Comparison of ENCODE assay signal across 8 cellular contexts in genomic region chr6:158972241-158973233, GRCh38. TPM values are rescaled to one million over a fixed set of nuclear protein-coding genes. Genes with fewer than 3 reads are reported as not detected.
DNase-seq lines count a peak whose midpoint lies in the region; ATAC-seq, FAIRE-seq and TF ChIP-seq lines count a peak whose summit lies in the region.

No MANE protein-coding gene starts in this region.

- intact Hi-C loops in endothelial cell of umbilical vein (cut with micrococcal nuclease): loop anchor here (1.0 kb wide), 3 partner anchors 179 to 758 kb away; no protein-coding TSS in a partner anchor

- dilution Hi-C loops in endothelial cell of umbilical vein (cut with MboI; ENCODE audit: extremely low pct_ligation_motif_present, low sequenced_read_pairs): no loop called here

- no peaks in the 10 kb centered on the region for H3K4me1 ChIP-seq in endothelial cell of umbilical vein (ENCODE audit: control insufficient read depth, extremely low read depth, insufficient read depth, low read length)

- H3K36me3 ChIP-seq in endothelial cell of umbilical vein (ENCODE audit: control insufficient read depth in 2 of 2, extremely low read depth in 1 of 2, insufficient read depth in 2 of 2, low read length in 2 of 2): no peaks in the 10 kb centered on the region

- peak; percentile 12 for FAIRE-seq in endothelial cell of umbilical vein (lab: Jason Lieb, UNC)

- TF ChIP-seq POLR2A in endothelial cell of umbilical vein (IDR thresholded peaks at IDR 0.05; ENCODE audit: low read depth, low read length): no peak

- H3K27me3 ChIP-seq in endothelial cell of umbilical vein (ENCODE audit: control insufficient read depth in 2 of 2, insufficient read depth in 2 of 2, low read length in 2 of 2): no peaks in the 10 kb centered on the region

- H3K9me1 ChIP-seq in endothelial cell of umbilical vein (replicated peaks; ENCODE audit: control insufficient read depth, extremely low read depth, insufficient read depth, low read length): no peaks in the 10 kb centered on the region

- BruUV-seq in endothelial cell of umbilical vein (replicated peaks; lab: Mats Ljungman, UMichigan): no TSS peak

- in situ Hi-C loops in KBM-7 (cut with MboI; ENCODE audit: low pct_unique_long_range_greater_than_20kb, low sequenced_read_pairs): loop anchor here (25.0 kb wide), 1 partner anchor 260 kb away; no protein-coding TSS in a partner anchor

- no peak overlapping the region for H3K4me3 ChIP-seq in endothelial cell of umbilical vein (replicated peaks in 1 of 3; ENCODE audit: insufficient read depth in 1 of 3, low read depth in 1 of 3, low read length in 3 of 3)

- peak in 1 of 2 donors; percentile 14 for TF ChIP-seq CTCF in endothelial cell of umbilical vein (IDR thresholded peaks at IDR 0.05; ENCODE audit: extremely low read depth in 1 of 2, insufficient read depth in 1 of 2, low read depth in 1 of 2, low read length in 2 of 2)

- ATAC-seq in HG02885 (IDR thresholded peaks at IDR 0.05; ENCODE audit: poor library complexity, unreplicated experiment): no peak

- DNase-seq in DMS53 (lab: John Stamatoyannopoulos, UW): peak; percentile 66
- DNase-seq in KBM-7: peak; percentile 70
- DNase-seq in RKO (ENCODE audit: low spot score): peak; percentile 74
- peak; percentile 66 for DNase-seq in endothelial cell of umbilical vein (ENCODE audit: low read depth, low spot score)
- peak; percentile 13 for DNase-seq in middle frontal gyrus (ENCODE audit: extremely low spot score, low spot score)
- no peak for DNase-seq in activated CD4-positive, alpha-beta T cell treated with anti-CD3 and anti-CD28 coated beads for 48 hours
- no peak for DNase-seq in activated CD8-positive, alpha-beta memory T cell treated with anti-CD3 and anti-CD28 coated beads, Interleukin-2, amount 50 U/mL, for 48 hours

- H3K4me2 ChIP-seq in endothelial cell of umbilical vein (ENCODE audit: insufficient read depth, low read length): no peak overlapping the region

- no peaks in the 10 kb centered on the region for H4K20me1 ChIP-seq in endothelial cell of umbilical vein (replicated peaks; ENCODE audit: control insufficient read depth, extremely low read depth, insufficient read depth, low read length)

- H3K9me3 ChIP-seq in endothelial cell of umbilical vein (replicated peaks; ENCODE audit: control insufficient read depth, insufficient read depth, low read length): no peaks in the 10 kb centered on the region

- no peaks in the 10 kb centered on the region for H3K79me2 ChIP-seq in endothelial cell of umbilical vein (ENCODE audit: control insufficient read depth, insufficient read depth, low read length)

- H3K27ac ChIP-seq in endothelial cell of umbilical vein (ENCODE audit: insufficient read depth, low read depth, low read length): no peak overlapping the region

- H3K9ac ChIP-seq in endothelial cell of umbilical vein (replicated peaks; ENCODE audit: extremely low read depth, insufficient read depth, low read length): no peak overlapping the region

- POLR2A ChIA-PET in endothelial cell of umbilical vein (lab: Charles Lee): no interaction called here

- no peak overlapping the region for H2AFZ ChIP-seq in endothelial cell of umbilical vein (ENCODE audit: low read depth, low read length)

- CTCF ChIA-PET in endothelial cell of umbilical vein (lab: Charles Lee): interaction anchor here (0.7 to 6.7 kb wide), 19 partner anchors 10 to 368 kb away, joined by 3 to 66 read pairs (median 7); partner anchors contain the start of gene RSPH3

TF ChIP-seq in endothelial cell of umbilical vein, 7 proteins besides CTCF, POLR2A, EP300 and RAD21:
- TF ChIP-seq EZH2 (IDR thresholded peaks at IDR 0.05; ENCODE audit: borderline replicate concordance, low read depth, low read length, severe bottlenecking) (no peak), POLR2AphosphoS5 (IDR thresholded peaks at IDR 0.05; ENCODE audit: insufficient read depth, low read depth, low read length) (no peak), MYC (IDR thresholded peaks at IDR 0.05; ENCODE audit: low read depth, low read length) (no peak), MAX (IDR thresholded peaks at IDR 0.05; ENCODE audit: insufficient read depth, insufficient read length) (no peak), GATA2 (IDR thresholded peaks at IDR 0.05; ENCODE audit: insufficient read depth, insufficient read length, low read depth, low read length) (no peak), JUN (IDR thresholded peaks at IDR 0.05; ENCODE audit: borderline replicate concordance, insufficient read depth, insufficient read length, low read depth) (no peak), FOS (IDR thresholded peaks at IDR 0.05; ENCODE audit: borderline replicate concordance, insufficient read depth, low read length) (no peak)

RNA-seq across cellular contexts. Expression of gene RSPH3, which starts 27.5 kb away (rescaled TPM):
- 3.0 and 3.3 TPM in 2 replicates for total RNA-seq in endothelial cell of umbilical vein
- 0.66 and 1.1 TPM in 2 replicates for polyA plus RNA-seq in endothelial cell of umbilical vein
- 0.50 and 0.61 TPM in 2 replicates for polyA plus RNA-seq in endothelial cell of umbilical vein (2011; cell fraction: cytosol; rRNA removed)
- polyA plus RNA-seq in endothelial cell of umbilical vein (2011; cell fraction: nucleus; rRNA removed): 0.74 and 1.1 TPM in 2 replicates
- polyA plus RNA-seq in endothelial cell of umbilical vein (2012): 1.5 and 1.8 TPM in 2 replicates
- polyA minus RNA-seq in endothelial cell of umbilical vein: 0.73 and 1.7 TPM in 2 replicates
- polyA minus RNA-seq in endothelial cell of umbilical vein (2011; cell fraction: cytosol; rRNA and poly(A)+ RNA removed): 3.7 TPM
- polyA minus RNA-seq in endothelial cell of umbilical vein (2011; cell fraction: nucleus; rRNA and poly(A)+ RNA removed): 0.67 and 1.1 TPM in 2 replicates

Comparison
In these comparisons a context has a peak if more than half of its experiments do, and no peak if none do; other contexts are left out.
1. DNase-seq: peak in DMS53 (single experiment), KBM-7 (single experiment), RKO (single experiment), endothelial cell of umbilical vein (single experiment) and middle frontal gyrus (single experiment); none in activated CD4-positive, alpha-beta T cell treated with anti-CD3 and anti-CD28 coated beads for 48 hours (single experiment) and activated CD8-positive, alpha-beta memory T cell treated with anti-CD3 and anti-CD28 coated beads, Interleukin-2, amount 50 U/mL, for 48 hours (single experiment).